Comparison of ENCODE assay signal across 8 cellular contexts in the genomic region with DNA sequence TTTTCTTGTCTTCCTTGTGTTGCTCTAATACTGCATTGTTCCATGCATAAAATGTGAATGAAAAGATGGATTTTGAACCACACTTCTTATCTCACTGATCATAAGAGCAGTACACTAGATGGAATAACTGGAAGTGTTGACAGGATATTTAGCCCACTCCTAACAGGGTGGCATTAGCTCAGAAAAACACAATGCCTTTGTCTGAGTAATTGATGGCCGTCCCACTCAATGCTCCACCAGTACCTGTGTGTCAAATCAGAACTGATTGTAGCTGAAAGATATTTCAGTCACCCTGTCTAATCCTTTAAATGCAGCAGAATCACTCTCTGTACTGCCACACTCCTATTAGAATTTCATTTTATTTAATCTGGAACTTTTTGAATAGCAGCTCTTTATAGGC.
"Had no signal": no experiment of that assay in that cellular context is flagged by ENCODE, and none has a peak within 500 bp of the region (broad histone marks: within the 10 kb centered on the region; RNA-seq: fewer than 3 reads in every experiment).

No MANE protein-coding gene starts in this region.

- H3K9ac ChIP-seq: GM23248, KMS-11 had no signal

- H2AFZ ChIP-seq: GM23248 had no signal

- ATAC-seq: HCT116 had no signal

- H3K36me3 ChIP-seq: HAP-1 had no signal

- H3K9me3 ChIP-seq: HAP-1 had no signal

- DNase-seq: GM23248, GOT3, H7, HFFc6, KBM-7 had no signal

- H3K4me2 ChIP-seq: KMS-11 had no signal

- H3K27ac ChIP-seq: GM23248, KMS-11 had no signal

- H3K4me3 ChIP-seq: GM23248, HAP-1 had no signal
